ENCODE assay signal across 2 cellular contexts in genomic region chr17:39608601-39609000, GRCh38.
TF ChIP-seq lines count a peak whose summit lies in the region.

No MANE protein-coding gene starts in this region.

TF ChIP-seq in HCT116, 20 proteins besides CTCF, POLR2A, EP300 and RAD21:
- TF ChIP-seq ZNF274 (IDR thresholded peaks at IDR 0.05; ENCODE audit: low read depth, low read length) (no peak), ZFX (IDR thresholded peaks at IDR 0.05) (no peak), CEBPB (IDR thresholded peaks at IDR 0.05; ENCODE audit: low read depth) (no peak), JUND (IDR thresholded peaks at IDR 0.05) (no peak), POLR2AphosphoS5 (IDR thresholded peaks at IDR 0.05; ENCODE audit: low read depth, low read length) (no peak), CBX3 (IDR thresholded peaks at IDR 0.05; ENCODE audit: low read depth) (no peak), ELF1 (IDR thresholded peaks at IDR 0.05; ENCODE audit: borderline replicate concordance, low read depth) (no peak), EZH2phosphoT487 (IDR thresholded peaks at IDR 0.05; ENCODE audit: borderline replicate concordance) (no peak), SRF (IDR thresholded peaks at IDR 0.05; ENCODE audit: low read depth) (no peak), EZH2 (IDR thresholded peaks at IDR 0.05) (no peak), EGR1 (IDR thresholded peaks at IDR 0.05; ENCODE audit: low read depth) (no peak), MAX (IDR thresholded peaks at IDR 0.05) (no peak), SP1 (IDR thresholded peaks at IDR 0.05; ENCODE audit: low read depth) (no peak), FOSL1 (IDR thresholded peaks at IDR 0.05; ENCODE audit: low read depth) (no peak), SIN3A (IDR thresholded peaks at IDR 0.05; ENCODE audit: low read depth) (no peak)
- TF ChIP-seq, protein P1, sequence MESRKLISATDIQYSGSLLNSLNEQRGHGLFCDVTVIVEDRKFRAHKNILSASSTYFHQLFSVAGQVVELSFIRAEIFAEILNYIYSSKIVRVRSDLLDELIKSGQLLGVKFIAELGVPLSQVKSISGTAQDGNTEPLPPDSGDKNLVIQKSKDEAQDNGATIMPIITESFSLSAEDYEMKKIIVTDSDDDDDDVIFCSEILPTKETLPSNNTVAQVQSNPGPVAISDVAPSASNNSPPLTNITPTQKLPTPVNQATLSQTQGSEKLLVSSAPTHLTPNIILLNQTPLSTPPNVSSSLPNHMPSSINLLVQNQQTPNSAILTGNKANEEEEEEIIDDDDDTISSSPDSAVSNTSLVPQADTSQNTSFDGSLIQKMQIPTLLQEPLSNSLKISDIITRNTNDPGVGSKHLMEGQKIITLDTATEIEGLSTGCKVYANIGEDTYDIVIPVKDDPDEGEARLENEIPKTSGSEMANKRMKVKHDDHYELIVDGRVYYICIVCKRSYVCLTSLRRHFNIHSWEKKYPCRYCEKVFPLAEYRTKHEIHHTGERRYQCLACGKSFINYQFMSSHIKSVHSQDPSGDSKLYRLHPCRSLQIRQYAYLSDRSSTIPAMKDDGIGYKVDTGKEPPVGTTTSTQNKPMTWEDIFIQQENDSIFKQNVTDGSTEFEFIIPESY (IDR thresholded peaks at IDR 0.05; ENCODE audit: extremely low read depth, insufficient replicate concordance, low read length), result no peak

TF ChIP-seq in HepG2, 621 proteins besides CTCF, POLR2A, EP300 and RAD21:
- TF ChIP-seq ATF7-NPFF (CRISPR knock-in tag; IDR thresholded peaks at IDR 0.05; ENCODE audit: low read depth) (no peak), KDM3A (CRISPR knock-in tag; IDR thresholded peaks at IDR 0.05; ENCODE audit: low read depth) (no peak), ZNF660 (CRISPR knock-in tag; IDR thresholded peaks at IDR 0.05; ENCODE audit: borderline replicate concordance, low read depth) (no peak), ZBTB10 (CRISPR knock-in tag; IDR thresholded peaks at IDR 0.05; ENCODE audit: borderline replicate concordance) (no peak), BCL3 (CRISPR knock-in tag; IDR thresholded peaks at IDR 0.05) (no peak), ZNF513 (CRISPR knock-in tag; conservative IDR thresholded peaks at IDR 0.05) (no peak), GLI4 (CRISPR knock-in tag; IDR thresholded peaks at IDR 0.05; ENCODE audit: borderline replicate concordance) (no peak), HNF4A (CRISPR knock-in tag; IDR thresholded peaks at IDR 0.05) (no peak), ZBTB20 (CRISPR knock-in tag; IDR thresholded peaks at IDR 0.05; ENCODE audit: borderline replicate concordance, low read depth) (no peak), ZNF589 (CRISPR knock-in tag; conservative IDR thresholded peaks at IDR 0.05) (no peak), ZNF670 (CRISPR knock-in tag; IDR thresholded peaks at IDR 0.05; ENCODE audit: borderline replicate concordance) (no peak), ZMYM4 (CRISPR knock-in tag; IDR thresholded peaks at IDR 0.05) (no peak), ZFP41 (CRISPR knock-in tag; IDR thresholded peaks at IDR 0.05; ENCODE audit: borderline replicate concordance) (no peak), ZNF496 (CRISPR knock-in tag; IDR thresholded peaks at IDR 0.05; ENCODE audit: insufficient replicate concordance) (no peak), JUND (CRISPR knock-in tag; IDR thresholded peaks at IDR 0.05) (no peak)
TF ChIP-seq in HepG2: peak in this region for 0.
